28 cellular contexts compared by ENCODE assay signal in the genomic region with DNA sequence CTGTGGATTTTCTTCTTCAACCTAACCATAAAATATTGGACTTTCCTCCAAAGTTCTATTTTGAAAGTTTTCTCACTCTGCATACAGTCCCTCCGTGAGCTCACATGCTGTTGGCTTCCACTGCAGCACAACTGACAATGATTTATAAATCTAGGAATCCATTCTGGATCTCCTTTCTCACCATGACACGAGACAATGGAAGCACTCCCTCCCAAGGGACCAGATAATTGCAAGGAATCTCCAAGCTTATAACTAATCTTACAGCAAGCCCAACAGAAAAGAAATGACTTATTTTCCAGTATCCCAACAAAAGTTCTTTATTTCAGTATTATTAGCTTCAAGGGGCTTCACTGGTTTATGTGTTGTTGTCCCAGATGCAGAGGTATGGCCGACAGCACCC.
"Had no signal": no experiment of that assay in that cellular context is flagged by ENCODE, and none has a peak within 500 bp of the region (broad histone marks: within the 10 kb centered on the region; RNA-seq: fewer than 3 reads in every experiment).

No MANE protein-coding gene starts in this region.

- H3K27me3 ChIP-seq: adrenal gland, ascending aorta, brain microvascular endothelial cell, heart right ventricle, spleen, upper lobe of right lung had no signal

- H3K4me3 ChIP-seq: adrenal gland, ascending aorta, heart right ventricle, prostate gland, spleen, upper lobe of right lung had no signal

- H3K27me3 Mint-ChIP-seq: activated B cell treated with CpG ODN at 0.5 μM for 24 hours; activated CD4-positive, alpha-beta T cell treated with anti-CD3 and anti-CD28 coated beads for 36 hours; activated naive CD8-positive, alpha-beta T cell; activated T-cell treated with anti-CD3 and anti-CD28 coated beads, Interleukin-2, amount 50 U/mL, for 24 hours; natural killer cell treated with Interleukin-12 subunit alpha and Interleukin-12 subunit beta and Interleukin-15 and Interleukin-18, amount 100 ng/mL, for 72 hours had no signal

- H3K4me3 Mint-ChIP-seq: activated B cell treated with CpG ODN at 0.5 μM for 24 hours; activated CD4-positive, alpha-beta T cell treated with anti-CD3 and anti-CD28 coated beads for 36 hours; activated naive CD8-positive, alpha-beta T cell; activated T-cell treated with anti-CD3 and anti-CD28 coated beads, Interleukin-2, amount 50 U/mL, for 24 hours; natural killer cell treated with Interleukin-12 subunit alpha and Interleukin-12 subunit beta and Interleukin-15 and Interleukin-18, amount 100 ng/mL, for 72 hours had no signal

- H3K4me1 ChIP-seq: adrenal gland, ascending aorta, heart right ventricle, prostate gland, spleen, upper lobe of right lung had no signal

- H3K27ac ChIP-seq: adrenal gland, ascending aorta, brain microvascular endothelial cell, heart right ventricle, prostate gland, spleen, upper lobe of right lung had no signal

- H3K27ac Mint-ChIP-seq: activated B cell treated with CpG ODN at 0.5 μM for 24 hours; activated CD4-positive, alpha-beta T cell treated with anti-CD3 and anti-CD28 coated beads for 36 hours; activated naive CD8-positive, alpha-beta T cell; activated T-cell treated with anti-CD3 and anti-CD28 coated beads, Interleukin-2, amount 50 U/mL, for 24 hours; activated T-helper 2 cell treated with anti-CD3 and anti-CD28 coated beads, Interferon-gamma antibody, Interleukin-2, Interleukin-4, amounts not matched to agents 10 μg/mL and 5 μg/mL and 100 μg/mL, durations not matched to agents 14 hours and 24 hours and 36 hours; natural killer cell treated with Interleukin-12 subunit alpha and Interleukin-12 subunit beta and Interleukin-15 and Interleukin-18, amount 100 ng/mL, for 72 hours had no signal

- DNase-seq: activated B cell treated with CpG ODN at 0.5 μM for 24 hours; activated CD4-positive, alpha-beta T cell treated with anti-CD3 and anti-CD28 coated beads for 36 hours; activated CD4-positive, alpha-beta T cell treated with anti-CD3 and anti-CD28 coated beads, Interleukin-2, amount 50 U/mL, for 4 hours; activated CD8-positive, alpha-beta memory T cell treated with anti-CD3 and anti-CD28 coated beads for 24 hours; activated CD8-positive, alpha-beta memory T cell treated with anti-CD3 and anti-CD28 coated beads, Interleukin-2, amount 50 U/mL, for 4 hours; activated naive CD4-positive, alpha-beta T cell; activated T-cell treated with anti-CD3 and anti-CD28 coated beads, Interleukin-2, amount 50 U/mL, for 24 hours; adrenal gland; brain microvascular endothelial cell; caudate nucleus; dermis blood vessel endothelial cell; effector memory CD4-positive, alpha-beta T cell; heart right ventricle; islet precursor cell; left cardiac atrium; occipital lobe; spleen; stimulated activated CD4-positive, alpha-beta T cell treated with anti-CD3 and anti-CD28 coated beads, Interleukin-4, amount 100 ng/mL, for 1 hour; stimulated activated naive CD4-positive, alpha-beta T cell; T-helper 1 cell; T-helper 9 cell; upper lobe of right lung had no signal

- H3K4me1 Mint-ChIP-seq: activated B cell treated with CpG ODN at 0.5 μM for 24 hours; activated CD4-positive, alpha-beta T cell treated with anti-CD3 and anti-CD28 coated beads for 36 hours had no signal

- H3K36me3 ChIP-seq: adrenal gland, ascending aorta, brain microvascular endothelial cell, heart right ventricle, prostate gland, spleen, upper lobe of right lung had no signal

- ATAC-seq: activated CD4-positive, alpha-beta T cell treated with anti-CD3 and anti-CD28 coated beads for 36 hours; esophagus mucosa; heart right ventricle; left cardiac atrium; natural killer cell treated with Interleukin-12 subunit alpha and Interleukin-12 subunit beta and Interleukin-15 and Interleukin-18, amount 100 ng/mL, for 72 hours; upper lobe of right lung had no signal

- H3K36me3 Mint-ChIP-seq: activated naive CD8-positive, alpha-beta T cell had no signal

- H3K9me3 Mint-ChIP-seq: activated B cell treated with CpG ODN at 0.5 μM for 24 hours; activated T-cell treated with anti-CD3 and anti-CD28 coated beads, Interleukin-2, amount 50 U/mL, for 24 hours; activated T-helper 2 cell treated with anti-CD3 and anti-CD28 coated beads, Interferon-gamma antibody, Interleukin-2, Interleukin-4, amounts not matched to agents 10 μg/mL and 5 μg/mL and 100 μg/mL, durations not matched to agents 14 hours and 24 hours and 36 hours had no signal

- H3K9me3 ChIP-seq: adrenal gland, ascending aorta, prostate gland, spleen, upper lobe of right lung had no signal
